15 cellular contexts compared by ENCODE assay signal in genomic region chr15:78001656-78002055, GRCh38.
"Had no signal": no experiment of that assay in that cellular context is flagged by ENCODE, and none has a peak within 500 bp of the region (broad histone marks: within the 10 kb centered on the region; RNA-seq: fewer than 3 reads in every experiment).

No MANE protein-coding gene starts in this region.

- H3K4me3 Mint-ChIP-seq: natural killer cell, T-cell had no signal

- H3K27me3 Mint-ChIP-seq: T-cell had no signal

- H3K9me3 ChIP-seq: colonic mucosa, mucosa of descending colon, psoas muscle, stomach, thyroid gland, uterus had no signal

- H3K36me3 ChIP-seq: cardiac muscle cell, uterus had no signal

- DNase-seq: activated CD4-positive, alpha-beta T cell treated with anti-CD3 and anti-CD28 coated beads for 4 hours; colonic mucosa; foreskin keratinocyte; head of caudate nucleus; natural killer cell; nucleus accumbens; psoas muscle; stimulated activated CD4-positive, alpha-beta T cell treated with anti-CD3 and anti-CD28 coated beads, Interleukin-12 subunit alpha, Interleukin-12 subunit beta, amount 100 ng/mL, for 4 hours; stomach; T-cell; thyroid gland; uterus had no signal

- H3K4me3 ChIP-seq: cardiac muscle cell, colonic mucosa, mucosa of descending colon, psoas muscle, stomach, thyroid gland, uterus had no signal

- H3K4me1 ChIP-seq: colonic mucosa, foreskin keratinocyte had no signal

- H3K27me3 ChIP-seq: cardiac muscle cell, colonic mucosa, foreskin keratinocyte, stomach, thyroid gland, uterus had no signal

- H3K9me3 Mint-ChIP-seq: natural killer cell, T-cell had no signal

- H3K27ac ChIP-seq: cardiac muscle cell, colonic mucosa, foreskin keratinocyte, psoas muscle, thyroid gland, uterus had no signal

- ATAC-seq: foreskin keratinocyte, left lobe of liver, mucosa of descending colon, natural killer cell, psoas muscle, T-cell had no signal
